Comparison of ENCODE assay signal across 13 cellular contexts in the genomic region with DNA sequence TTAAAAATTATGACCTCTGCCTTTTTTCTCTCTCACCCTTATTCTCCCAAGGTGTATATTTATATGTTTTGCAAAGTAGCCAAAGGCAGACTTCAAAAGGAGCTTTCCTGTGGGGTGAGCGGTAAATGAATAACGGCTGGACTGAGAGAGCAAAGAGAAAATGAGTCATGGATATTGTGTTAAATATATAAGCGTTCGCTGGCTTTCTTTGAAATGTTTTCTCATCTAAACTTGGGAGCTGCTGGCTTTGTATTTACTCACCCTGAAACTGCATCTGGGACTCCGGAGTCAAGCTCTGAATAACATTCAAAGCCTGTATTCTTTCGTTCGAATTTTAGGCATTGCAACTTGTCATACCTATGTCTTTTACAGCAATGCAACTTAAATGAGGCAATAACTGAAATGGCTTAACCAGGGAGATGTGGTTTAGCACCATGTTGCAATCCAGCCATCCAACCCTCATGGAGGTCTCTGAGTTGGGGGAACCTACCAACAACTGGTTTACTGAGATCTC. TPM values are rescaled to one million over a fixed set of nuclear protein-coding genes. Genes with fewer than 3 reads are reported as not detected.
DNase-seq lines count a peak whose midpoint lies in the region; ATAC-seq and TF ChIP-seq lines count a peak whose summit lies in the region.
"Had no signal": no experiment of that assay in that cellular context is flagged by ENCODE, and none has a peak within 500 bp of the region (broad histone marks: within the 10 kb centered on the region; RNA-seq: fewer than 3 reads in every experiment).

No MANE protein-coding gene starts in this region.

- no peak for TF ChIP-seq POLR2A in Peyer's patch (IDR thresholded peaks at IDR 0.05)

- H4K20me1 ChIP-seq in MM.1S (ENCODE audit: insufficient read depth, low read length), result no peaks in the 10 kb centered on the region

- H3K4me1 ChIP-seq in MM.1S (ENCODE audit: low read length) (peaks cover 17% of the 10 kb centered on the region), Peyer's patch (peaks cover 0 to 34% (median 4%) of the 10 kb centered on the region in 4 donors)

- H2AFZ ChIP-seq in MM.1S (ENCODE audit: low read length), result no peak overlapping the region

- no peaks in the 10 kb centered on the region for H3K9me2 ChIP-seq in MM.1S (replicated peaks; ENCODE audit: insufficient read depth, low read length)

- H3K9me3 ChIP-seq in CD4-positive, alpha-beta T cell (ENCODE audit: control insufficient read depth, low read length), result no peaks in the 10 kb centered on the region
- H3K9me3 ChIP-seq in MM.1S (replicated peaks; ENCODE audit: insufficient read depth, low read length) (no peaks in the 10 kb centered on the region), Peyer's patch (no peaks in the 10 kb centered on the region)
- H3K9me3 ChIP-seq: ascending aorta, tibial nerve had no signal

- DNase-seq in CD4-positive, alpha-beta T cell, result no peak
- peak; percentile 88 for DNase-seq in M059J (ENCODE audit: low read depth)
- DNase-seq in activated T-helper 1 cell treated with anti-CD3 and anti-CD28 coated beads, Interleukin-12 subunit alpha, Interleukin-12 subunit beta, Interleukin-2, Interleukin-4 antibody, amounts not matched to agents 30 ng/mL and 10 ng/mL and 1 ng/mL, durations not matched to agents 14 hours and 24 hours and 36 hours (ENCODE audit: low spot score), result no peak
- DNase-seq in kidney tubule cell (ENCODE audit: low spot score), result peak; percentile 82
- no peak for DNase-seq in MM.1S
- no peak for DNase-seq in Peyer's patch
- DNase-seq in posterior cingulate gyrus, result no peak
- DNase-seq in NCI-H1105 (lab: John Stamatoyannopoulos, UW), result no peak
- DNase-seq: NCI-H510A treated with DMSO at 0.1 percent for 48 hours; stimulated activated CD4-positive, alpha-beta T cell treated with anti-CD3 and anti-CD28 coated beads, Interleukin-2, amount 100 ng/mL, for 48 hours had no signal

- H3K36me3 Mint-ChIP-seq in CD4-positive, alpha-beta T cell (ENCODE audit: low read depth), result peaks cover 3% of the 10 kb centered on the region
- peaks cover 36% of the 10 kb centered on the region for H3K36me3 Mint-ChIP-seq in activated T-helper 1 cell treated with anti-CD3 and anti-CD28 coated beads, Interleukin-12 subunit alpha, Interleukin-12 subunit beta, Interleukin-2, Interleukin-4 antibody, amounts not matched to agents 30 ng/mL and 10 ng/mL and 1 ng/mL, durations not matched to agents 14 hours and 24 hours and 36 hours (ENCODE audit: low read depth)

- H3K4me1 Mint-ChIP-seq in CD4-positive, alpha-beta T cell (ENCODE audit: low read depth), result peaks cover 61% of the 10 kb centered on the region
- peaks cover 88% of the 10 kb centered on the region for H3K4me1 Mint-ChIP-seq in activated T-helper 1 cell treated with anti-CD3 and anti-CD28 coated beads, Interleukin-12 subunit alpha, Interleukin-12 subunit beta, Interleukin-2, Interleukin-4 antibody, amounts not matched to agents 30 ng/mL and 10 ng/mL and 1 ng/mL, durations not matched to agents 14 hours and 24 hours and 36 hours (ENCODE audit: low read depth)

- peaks cover 35% of the 10 kb centered on the region for H3K79me2 ChIP-seq in MM.1S (ENCODE audit: low read length)

- H3K27ac Mint-ChIP-seq in CD4-positive, alpha-beta T cell, result no peak overlapping the region
- H3K27ac Mint-ChIP-seq in activated T-helper 1 cell treated with anti-CD3 and anti-CD28 coated beads, Interleukin-12 subunit alpha, Interleukin-12 subunit beta, Interleukin-2, Interleukin-4 antibody, amounts not matched to agents 30 ng/mL and 10 ng/mL and 1 ng/mL, durations not matched to agents 14 hours and 24 hours and 36 hours, result peak overlapping the region; percentile 84

- peaks cover 10% of the 10 kb centered on the region; the same call in 1 of the 2 replicates for H3F3A ChIP-seq in MM.1S (ENCODE audit: insufficient read depth, low read length)

- H3K27me3 ChIP-seq in CD4-positive, alpha-beta T cell (ENCODE audit: control insufficient read depth, insufficient read depth, low read length), result no peaks in the 10 kb centered on the region
- H3K27me3 ChIP-seq in MM.1S (replicated peaks; ENCODE audit: insufficient read depth, low read length), result no peaks in the 10 kb centered on the region
- H3K27me3 ChIP-seq in Peyer's patch, result no peaks in the 10 kb centered on the region
- H3K27me3 ChIP-seq: ascending aorta, tibial nerve had no signal

- H3K9me3 Mint-ChIP-seq in CD4-positive, alpha-beta T cell, result no peaks in the 10 kb centered on the region
- no peaks in the 10 kb centered on the region for H3K9me3 Mint-ChIP-seq in activated T-helper 1 cell treated with anti-CD3 and anti-CD28 coated beads, Interleukin-12 subunit alpha, Interleukin-12 subunit beta, Interleukin-2, Interleukin-4 antibody, amounts not matched to agents 30 ng/mL and 10 ng/mL and 1 ng/mL, durations not matched to agents 14 hours and 24 hours and 36 hours

- ATAC-seq in CD4-positive, alpha-beta T cell (ENCODE audit: poor library complexity), result no peak

- no peak overlapping the region for H3K4me2 ChIP-seq in MM.1S (ENCODE audit: low read depth, low read length)

- H3K36me3 ChIP-seq in MM.1S (replicated peaks; ENCODE audit: insufficient read depth, low read length), result no peaks in the 10 kb centered on the region
- no peaks in the 10 kb centered on the region for H3K36me3 ChIP-seq in Peyer's patch
- H3K36me3 ChIP-seq: ascending aorta, tibial nerve had no signal

- CTCF ChIA-PET in CD4-positive, alpha-beta T cell (lab: Charles Lee), result interaction anchor here (1.2 kb wide), 1 partner anchor 9 kb away, joined by 3 read pairs; no protein-coding TSS in a partner anchor

- no peak overlapping the region for H3K27ac ChIP-seq in CD4-positive, alpha-beta T cell (ENCODE audit: low read depth, low read length)
- H3K27ac ChIP-seq in MM.1S (ENCODE audit: low read length), result no peak overlapping the region
- H3K27ac ChIP-seq in Peyer's patch, result no peak overlapping the region
- H3K27ac ChIP-seq: tibial nerve, VCaP had no signal

- TF ChIP-seq CTCF in CD4-positive, alpha-beta T cell (IDR thresholded peaks at IDR 0.05), result no peak
- TF ChIP-seq CTCF in MM.1S (IDR thresholded peaks at IDR 0.05; ENCODE audit: low read length), result no peak
- TF ChIP-seq CTCF in Peyer's patch (IDR thresholded peaks at IDR 0.05), result no peak

- intact Hi-C loops in CD4-positive, alpha-beta T cell (cut with DNase I, micrococcal nuclease), result no loop called here
- intact Hi-C loops in activated T-helper 1 cell treated with anti-CD3 and anti-CD28 coated beads, Interleukin-12 subunit alpha, Interleukin-12 subunit beta, Interleukin-2, Interleukin-4 antibody, amounts not matched to agents 30 ng/mL and 10 ng/mL and 1 ng/mL, durations not matched to agents 14 hours and 24 hours and 36 hours (cut with micrococcal nuclease), result no loop called here
- intact Hi-C loops in posterior cingulate gyrus (cut with DNase I), result no loop called here

- no peak overlapping the region for H3K9ac ChIP-seq in MM.1S (ENCODE audit: low read length)

- POLR2A ChIA-PET in CD4-positive, alpha-beta T cell (lab: Charles Lee), result no interaction called here

- no peaks in the 10 kb centered on the region for H3K27me3 Mint-ChIP-seq in CD4-positive, alpha-beta T cell
- H3K27me3 Mint-ChIP-seq in activated T-helper 1 cell treated with anti-CD3 and anti-CD28 coated beads, Interleukin-12 subunit alpha, Interleukin-12 subunit beta, Interleukin-2, Interleukin-4 antibody, amounts not matched to agents 30 ng/mL and 10 ng/mL and 1 ng/mL, durations not matched to agents 14 hours and 24 hours and 36 hours (ENCODE audit: insufficient read depth), result no peaks in the 10 kb centered on the region

- H3K4me3 ChIP-seq in MM.1S (ENCODE audit: low read length) (no peak overlapping the region), Peyer's patch (no peak overlapping the region)
- H3K4me3 ChIP-seq: ascending aorta, tibial nerve had no signal

- H3K4me3 Mint-ChIP-seq in CD4-positive, alpha-beta T cell, result peak overlapping the region; percentile 5
- peak overlapping the region; percentile 62 for H3K4me3 Mint-ChIP-seq in activated T-helper 1 cell treated with anti-CD3 and anti-CD28 coated beads, Interleukin-12 subunit alpha, Interleukin-12 subunit beta, Interleukin-2, Interleukin-4 antibody, amounts not matched to agents 30 ng/mL and 10 ng/mL and 1 ng/mL, durations not matched to agents 14 hours and 24 hours and 36 hours

RNA-seq across cellular contexts. Expression of a gene that starts 32.0 kb away (rescaled TPM):
- 10 to 100 TPM; 74.2 to 76.7 TPM for total RNA-seq in CD4-positive, alpha-beta T cell
- 31.5 and 35.4 TPM in 2 replicates for total RNA-seq in M059J (2014; rRNA removed; shearing (Covaris generic))
- 107 and 109 TPM in 2 replicates for total RNA-seq in activated T-helper 1 cell treated with anti-CD3 and anti-CD28 coated beads, Interleukin-12 subunit alpha, Interleukin-12 subunit beta, Interleukin-2, Interleukin-4 antibody, amounts not matched to agents 30 ng/mL and 10 ng/mL and 1 ng/mL, durations not matched to agents 14 hours and 24 hours and 36 hours
- total RNA-seq in Peyer's patch, result 10 to 100 TPM; 34.7 to 48.5 (median 43.1) TPM

Comparison
In these comparisons a context has a peak if more than half of its experiments do, and no peak if none do; other contexts are left out.
1. DNase-seq: peak in M059J (single experiment) and kidney tubule cell (single experiment); none in CD4-positive, alpha-beta T cell (0 of 10), activated T-helper 1 cell treated with anti-CD3 and anti-CD28 coated beads, Interleukin-12 subunit alpha, Interleukin-12 subunit beta, Interleukin-2, Interleukin-4 antibody, amounts not matched to agents 30 ng/mL and 10 ng/mL and 1 ng/mL, durations not matched to agents 14 hours and 24 hours and 36 hours (single experiment), MM.1S (single experiment), Peyer's patch (0 of 3), posterior cingulate gyrus (0 of 10) and NCI-H1105 (single experiment).